ENCODE assay signal across 19 cellular contexts in genomic region chr3:129289201-129289921, GRCh38. TPM values are rescaled to one million over a fixed set of nuclear protein-coding genes. Genes with fewer than 3 reads are reported as not detected.
DNase-seq lines count a peak whose midpoint lies in the region; ATAC-seq, FAIRE-seq and TF ChIP-seq lines count a peak whose summit lies in the region.
"Had no signal": no experiment of that assay in that cellular context is flagged by ENCODE, and none has a peak within 500 bp of the region (broad histone marks: within the 10 kb centered on the region; RNA-seq: fewer than 3 reads in every experiment).

No MANE protein-coding gene starts in this region.

- no peaks in the 10 kb centered on the region for H3K27me3 Mint-ChIP-seq in CD4-positive, CD25-positive, alpha-beta regulatory T cell
- no peaks in the 10 kb centered on the region for H3K27me3 Mint-ChIP-seq in T-helper 17 cell
- H3K27me3 Mint-ChIP-seq: activated CD4-positive, alpha-beta T cell treated with anti-CD3 and anti-CD28 coated beads, Interleukin-2, amount 10 ng/mL, durations not matched to agents 7 days and 5 days; dendritic cell treated with granulocyte-macrophage colony-stimulating factor and Interleukin-4, amounts not matched to agents 40 ng/mL and 50 ng/mL, for 4 days had no signal

- H3K4me2 ChIP-seq in mammary epithelial cell (ENCODE audit: insufficient read depth, low read depth, low read length) = no peak overlapping the region

- H3K4me3 ChIP-seq in CD4-positive, CD25-positive, alpha-beta regulatory T cell (ENCODE audit: low read depth, low read length) = no peak overlapping the region
- no peak overlapping the region for H3K4me3 ChIP-seq in mammary epithelial cell (replicated peaks in 1 of 3; ENCODE audit: insufficient read depth in 1 of 3, low read depth in 2 of 3, low read length in 3 of 3)
- H3K4me3 ChIP-seq: sigmoid colon, transverse colon had no signal

- peaks cover 62% of the 10 kb centered on the region for H3K36me3 ChIP-seq in CD4-positive, CD25-positive, alpha-beta regulatory T cell (ENCODE audit: control insufficient read depth, insufficient read depth, low read length)
- peaks cover 19% of the 10 kb centered on the region for H3K36me3 ChIP-seq in mammary epithelial cell (ENCODE audit: insufficient read depth, low read length)

- peaks cover 21% of the 10 kb centered on the region for H3K79me2 ChIP-seq in mammary epithelial cell (ENCODE audit: insufficient read depth, low read length)

- H3K27ac Mint-ChIP-seq in CD4-positive, CD25-positive, alpha-beta regulatory T cell = peak overlapping the region in 2 of 3 donors; percentile 38 to 80
- H3K27ac Mint-ChIP-seq in T-helper 17 cell = no peak overlapping the region
- H3K27ac Mint-ChIP-seq: activated CD4-positive, alpha-beta T cell treated with anti-CD3 and anti-CD28 coated beads, Interleukin-2, amount 10 ng/mL, durations not matched to agents 7 days and 5 days; dendritic cell treated with granulocyte-macrophage colony-stimulating factor and Interleukin-4, amounts not matched to agents 40 ng/mL and 50 ng/mL, for 4 days; T-helper 2 cell treated with Interferon-gamma antibody and Interleukin-4, amounts not matched to agents 5 μg/mL and 100 μg/mL, for 36 hours had no signal

- intact Hi-C loops in mammary epithelial cell (cut with micrococcal nuclease) = no loop called here

- in situ Hi-C loops in mammary epithelial cell (cut with MboI; ENCODE audit: low sequenced_read_pairs in 2 of 2) = no loop called here

- no peaks in the 10 kb centered on the region for H3K9me3 ChIP-seq in CD4-positive, CD25-positive, alpha-beta regulatory T cell (ENCODE audit: control insufficient read depth in 2 of 2, low read length in 2 of 2)
- no peaks in the 10 kb centered on the region for H3K9me3 ChIP-seq in mammary epithelial cell (replicated peaks; ENCODE audit: insufficient read depth, low read length)
- H3K9me3 ChIP-seq in T-helper 17 cell (ENCODE audit: control insufficient read depth, low read length, poor library complexity, severe bottlenecking) = no peaks in the 10 kb centered on the region
- H3K9me3 ChIP-seq: BE2C, sigmoid colon, transverse colon had no signal

- no TSS peak for BruUV-seq in mammary epithelial cell (replicated peaks; lab: Mats Ljungman, UMichigan)

- CTCF ChIA-PET in mammary epithelial cell (lab: Charles Lee; ENCODE audit: low non-redundant PET) = no interaction called here

- WGBS in mammary epithelial cell (ENCODE audit: low coverage, missing lambda C conversion rate) = 86% methylated on average over 6 of the region's 6 CpGs

- DNase-seq in CD4-positive, CD25-positive, alpha-beta regulatory T cell = no peak
- DNase-seq in HTR-8/SVneo (ENCODE audit: insufficient read length, low spot score) = no peak
- peak; percentile 79 for DNase-seq in mammary epithelial cell
- peak; percentile 96 for DNase-seq in iris pigment epithelial cell (ENCODE audit: low read depth)
- no peak for DNase-seq in NCI-H2196 (lab: John Stamatoyannopoulos, UW; ENCODE audit: unreplicated experiment)
- DNase-seq in T-helper 17 cell = no peak
- DNase-seq: activated CD4-positive, alpha-beta T cell treated with anti-CD3 and anti-CD28 coated beads, Interleukin-2, amount 10 ng/mL, durations not matched to agents 7 days and 5 days; activated T-cell treated with anti-CD3 and anti-CD28 coated beads, Interleukin-2, amount 50 U/mL, for 48 hours; BE2C; GOT3; nucleus accumbens; SHP77; sigmoid colon; stimulated activated CD4-positive, alpha-beta T cell treated with anti-CD3 and anti-CD28 coated beads, Interleukin-4, amount 100 ng/mL, for 24 hours; transverse colon had no signal

- H3K4me3 Mint-ChIP-seq in CD4-positive, CD25-positive, alpha-beta regulatory T cell = no peak overlapping the region
- H3K4me3 Mint-ChIP-seq in T-helper 17 cell = no peak overlapping the region
- H3K4me3 Mint-ChIP-seq: activated CD4-positive, alpha-beta T cell treated with anti-CD3 and anti-CD28 coated beads, Interleukin-2, amount 10 ng/mL, durations not matched to agents 7 days and 5 days; dendritic cell treated with granulocyte-macrophage colony-stimulating factor and Interleukin-4, amounts not matched to agents 40 ng/mL and 50 ng/mL, for 4 days; T-helper 2 cell treated with Interferon-gamma antibody and Interleukin-4, amounts not matched to agents 5 μg/mL and 100 μg/mL, for 36 hours had no signal

- no peak for ATAC-seq in CD4-positive, CD25-positive, alpha-beta regulatory T cell (ENCODE audit: low read depth in 2 of 2)
- ATAC-seq in GM18868 (IDR thresholded peaks at IDR 0.05; ENCODE audit: unreplicated experiment) = no peak
- no peak for ATAC-seq in HG02970 (IDR thresholded peaks at IDR 0.05; ENCODE audit: low FRiP score, unreplicated experiment)
- no peak for ATAC-seq in T-helper 17 cell

- no peaks in the 10 kb centered on the region for H3K27me3 ChIP-seq in CD4-positive, CD25-positive, alpha-beta regulatory T cell (ENCODE audit: control insufficient read depth, insufficient read depth, low read length)
- no peaks in the 10 kb centered on the region for H3K27me3 ChIP-seq in mammary epithelial cell (ENCODE audit: insufficient read depth, low read length)
- H3K27me3 ChIP-seq: BE2C, sigmoid colon, transverse colon had no signal

- peak; percentile 69 for FAIRE-seq in HTR-8/SVneo (lab: Jason Lieb, UNC)

- peaks cover 31% of the 10 kb centered on the region for H3K36me3 Mint-ChIP-seq in CD4-positive, CD25-positive, alpha-beta regulatory T cell
- H3K36me3 Mint-ChIP-seq in T-helper 17 cell (ENCODE audit: low read depth) = no peaks in the 10 kb centered on the region

- dilution Hi-C loops in mammary epithelial cell (cut with HindIII; ENCODE audit: low sequenced_read_pairs) = no loop called here

- TF ChIP-seq CTCF in mammary epithelial cell (conservative IDR thresholded peaks at IDR 0.05 in 1 of 2, IDR thresholded peaks at IDR 0.05 in 1 of 2; ENCODE audit: extremely low read depth in 1 of 2, insufficient read depth in 1 of 2, low read depth in 1 of 2, low read length in 2 of 2) = no peak

- peaks cover 22 to 33% (median 23%) of the 10 kb centered on the region in 4 donors for H3K4me1 Mint-ChIP-seq in CD4-positive, CD25-positive, alpha-beta regulatory T cell
- peaks cover 10% of the 10 kb centered on the region for H3K4me1 Mint-ChIP-seq in T-helper 17 cell

- no peaks in the 10 kb centered on the region for H3K9me3 Mint-ChIP-seq in CD4-positive, CD25-positive, alpha-beta regulatory T cell
- H3K9me3 Mint-ChIP-seq: activated CD4-positive, alpha-beta T cell treated with anti-CD3 and anti-CD28 coated beads, Interleukin-2, amount 10 ng/mL, durations not matched to agents 7 days and 5 days; dendritic cell treated with granulocyte-macrophage colony-stimulating factor and Interleukin-4, amounts not matched to agents 40 ng/mL and 50 ng/mL, for 4 days; T-helper 2 cell treated with Interferon-gamma antibody and Interleukin-4, amounts not matched to agents 5 μg/mL and 100 μg/mL, for 36 hours had no signal

- no peaks in the 10 kb centered on the region for H3K4me1 ChIP-seq in CD4-positive, CD25-positive, alpha-beta regulatory T cell (ENCODE audit: control insufficient read depth, insufficient read depth, low read length, poor library complexity, severe bottlenecking)
- peaks cover 6% of the 10 kb centered on the region for H3K4me1 ChIP-seq in mammary epithelial cell (ENCODE audit: insufficient read depth, low read length)
- H3K4me1 ChIP-seq: BE2C, sigmoid colon, transverse colon had no signal

- H4K20me1 ChIP-seq in mammary epithelial cell (ENCODE audit: insufficient read depth, low read length) = no peaks in the 10 kb centered on the region

- no peak overlapping the region for H3K27ac ChIP-seq in CD4-positive, CD25-positive, alpha-beta regulatory T cell (ENCODE audit: insufficient read depth, low read length, poor library complexity, severe bottlenecking)
- peak overlapping the region; percentile 15 for H3K27ac ChIP-seq in mammary epithelial cell (ENCODE audit: insufficient read depth, low read depth, low read length)
- H3K27ac ChIP-seq: sigmoid colon, transverse colon had no signal

- H2AFZ ChIP-seq in mammary epithelial cell (ENCODE audit: low read depth, low read length) = no peak overlapping the region

- H3K9ac ChIP-seq in mammary epithelial cell (ENCODE audit: insufficient read depth, low read length) = no peak overlapping the region

RNA-seq across cellular contexts. Expression of gene HMCES, which starts 10.7 kb away (rescaled TPM):
- 64.1 TPM for total RNA-seq in CD4-positive, CD25-positive, alpha-beta regulatory T cell
- 100 to 1,000 TPM in 2 of 4 donors, 10 to 100 TPM in 2; 90.9 to 115 (median 100) TPM for polyA plus RNA-seq in CD4-positive, CD25-positive, alpha-beta regulatory T cell
- 10 to 100 TPM; 36.2 to 77.8 TPM for total RNA-seq in mammary epithelial cell
- polyA plus RNA-seq in mammary epithelial cell = 57.1 TPM
- polyA minus RNA-seq in mammary epithelial cell = 67.3 TPM
- 10 to 100 TPM; 48.2 to 55.3 TPM for total RNA-seq in T-helper 17 cell

RNA-seq across cellular contexts. Expression of gene COPG1, which starts 40.0 kb away (rescaled TPM):
- total RNA-seq in CD4-positive, CD25-positive, alpha-beta regulatory T cell = 90.4 TPM
- 100 to 1,000 TPM in 1 of 4 donors, 10 to 100 TPM in 3; 67.7 to 105 (median 85.0) TPM for polyA plus RNA-seq in CD4-positive, CD25-positive, alpha-beta regulatory T cell
- total RNA-seq in mammary epithelial cell (100 to 1,000 TPM; 173 to 176 TPM), T-helper 17 cell (100 to 1,000 TPM; 101 to 102 TPM)
- 98.1 TPM for polyA plus RNA-seq in mammary epithelial cell
- polyA minus RNA-seq in mammary epithelial cell = 175 TPM

Comparison
In these comparisons a context has a peak if more than half of its experiments do, and no peak if none do; other contexts are left out.
1. DNase-seq: peak in mammary epithelial cell (single experiment) and iris pigment epithelial cell (single experiment); none in CD4-positive, CD25-positive, alpha-beta regulatory T cell (0 of 3), HTR-8/SVneo (single experiment), NCI-H2196 (single experiment) and T-helper 17 cell (0 of 3).